ENCODE assay signal across 18 cellular contexts in the genomic region with DNA sequence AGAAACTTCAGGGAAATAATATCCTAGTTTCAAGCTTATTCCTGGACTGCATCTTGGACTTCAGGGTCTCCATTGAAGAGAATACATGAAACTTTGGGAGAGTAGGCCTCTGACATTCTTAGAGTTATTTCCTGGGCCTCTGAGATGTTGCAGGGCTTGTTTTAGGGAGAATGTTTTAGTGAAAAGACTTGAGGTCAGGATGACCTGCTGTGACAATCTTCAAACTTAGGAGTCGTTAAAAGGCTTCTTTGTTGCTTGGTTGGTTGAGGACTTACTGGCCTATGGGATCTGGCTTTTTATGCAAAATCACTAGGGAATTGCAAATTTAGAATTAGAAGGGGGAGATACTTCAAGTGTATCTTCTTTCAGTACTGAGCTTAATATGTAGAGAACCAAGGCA.
"Had no signal": no experiment of that assay in that cellular context is flagged by ENCODE, and none has a peak within 500 bp of the region (broad histone marks: within the 10 kb centered on the region; RNA-seq: fewer than 3 reads in every experiment).

No MANE protein-coding gene starts in this region.

- H3K4me3 Mint-ChIP-seq: activated B cell treated with CpG ODN at 0.5 μM for 24 hours; activated CD8-positive, alpha-beta T cell treated with anti-CD3 and anti-CD28 coated beads, Interleukin-2, amount 10 ng/mL, durations not matched to agents 7 days and 5 days; activated naive CD8-positive, alpha-beta T cell; brain; stimulated activated naive CD8-positive, alpha-beta T cell treated with anti-CD3 and anti-CD28 coated beads, Interleukin-15, amount 100 ng/mL, for 72 hours; T-helper 17 cell had no signal

- H3K9me3 Mint-ChIP-seq: activated B cell treated with CpG ODN at 0.5 μM for 24 hours; brain; stimulated activated naive CD8-positive, alpha-beta T cell treated with anti-CD3 and anti-CD28 coated beads, Interleukin-15, amount 100 ng/mL, for 72 hours had no signal

- DNase-seq: activated B cell treated with CpG ODN at 0.5 μM for 24 hours; activated CD4-positive, alpha-beta T cell treated with anti-CD3 and anti-CD28 coated beads for 48 hours; activated CD8-positive, alpha-beta memory T cell treated with anti-CD3 and anti-CD28 coated beads, Interleukin-2, amount 50 U/mL, for 4 hours; activated CD8-positive, alpha-beta T cell treated with anti-CD3 and anti-CD28 coated beads, Interleukin-2, amount 10 ng/mL, durations not matched to agents 7 days and 5 days; activated gamma-delta T cell; activated T-cell treated with anti-CD3 and anti-CD28 coated beads, Interleukin-2, amount 50 U/mL, for 48 hours; amygdala; central memory CD4-positive, alpha-beta T cell; glutamatergic neuron; sigmoid colon; spleen; stimulated activated naive CD8-positive, alpha-beta T cell treated with anti-CD3 and anti-CD28 coated beads, Interleukin-15, amount 100 ng/mL, for 72 hours; T-helper 17 cell; upper lobe of left lung had no signal

- H3K36me3 Mint-ChIP-seq: activated naive CD8-positive, alpha-beta T cell; brain had no signal

- H3K4me3 ChIP-seq: coronary artery, sigmoid colon, spleen, upper lobe of left lung had no signal

- H3K27me3 Mint-ChIP-seq: activated B cell treated with CpG ODN at 0.5 μM for 24 hours; activated naive CD8-positive, alpha-beta T cell; stimulated activated naive CD8-positive, alpha-beta T cell treated with anti-CD3 and anti-CD28 coated beads, Interleukin-15, amount 100 ng/mL, for 72 hours; T-helper 17 cell had no signal

- H3K27me3 ChIP-seq: foreskin keratinocyte, sigmoid colon, spleen, upper lobe of left lung had no signal

- H3K4me1 Mint-ChIP-seq: activated B cell treated with CpG ODN at 0.5 μM for 24 hours; stimulated activated naive CD8-positive, alpha-beta T cell treated with anti-CD3 and anti-CD28 coated beads, Interleukin-15, amount 100 ng/mL, for 72 hours; T-helper 17 cell had no signal

- ATAC-seq: activated CD8-positive, alpha-beta T cell treated with anti-CD3 and anti-CD28 coated beads, Interleukin-2, amount 10 ng/mL, durations not matched to agents 7 days and 5 days; T-helper 17 cell had no signal

- H3K9me3 ChIP-seq: sigmoid colon, spleen, upper lobe of left lung had no signal

- H3K36me3 ChIP-seq: sigmoid colon, spleen, upper lobe of left lung had no signal

- H3K27ac Mint-ChIP-seq: activated B cell treated with CpG ODN at 0.5 μM for 24 hours; activated CD8-positive, alpha-beta T cell treated with anti-CD3 and anti-CD28 coated beads, Interleukin-2, amount 10 ng/mL, durations not matched to agents 7 days and 5 days; activated naive CD8-positive, alpha-beta T cell; stimulated activated naive CD8-positive, alpha-beta T cell treated with anti-CD3 and anti-CD28 coated beads, Interleukin-15, amount 100 ng/mL, for 72 hours; T-helper 17 cell had no signal

- H3K27ac ChIP-seq: foreskin keratinocyte, sigmoid colon, spleen had no signal
